In genomic region chrX:148380107-148380506, GRCh38 we compare ENCODE assay signal across 10 cellular contexts.
A peak's percentile ranks its signal among the peaks of the same experiment; 100 is the strongest.
DNase-seq lines count a peak whose midpoint lies in the region; ATAC-seq and TF ChIP-seq lines count a peak whose summit lies in the region.
"Had no signal": no experiment of that assay in that cellular context is flagged by ENCODE, and none has a peak within 500 bp of the region (broad histone marks: within the 10 kb centered on the region; RNA-seq: fewer than 3 reads in every experiment).

No MANE protein-coding gene starts in this region.

- no peaks in the 10 kb centered on the region for H3K9me3 Mint-ChIP-seq in activated naive CD4-positive, alpha-beta T cell treated with anti-CD3 and anti-CD28 coated beads, Interleukin-2, amount 50 U/mL, for 24 hours
- peaks cover 2% of the 10 kb centered on the region in 2 donors for H3K9me3 Mint-ChIP-seq in activated T-cell treated with anti-CD3 and anti-CD28 coated beads, Interleukin-2, amount 50 U/mL, for 72 hours
- H3K9me3 Mint-ChIP-seq in stimulated activated naive CD8-positive, alpha-beta T cell treated with anti-CD3 and anti-CD28 coated beads, Interleukin-15, amount 100 ng/mL, for 72 hours: peaks cover 0 to 5% of the 10 kb centered on the region in 2 donors

- peak overlapping the region; percentile 98 for H3K27ac Mint-ChIP-seq in activated naive CD4-positive, alpha-beta T cell treated with anti-CD3 and anti-CD28 coated beads, Interleukin-2, amount 50 U/mL, for 24 hours
- no peak overlapping the region for H3K27ac Mint-ChIP-seq in activated T-cell treated with anti-CD3 and anti-CD28 coated beads, Interleukin-2, amount 50 U/mL, for 72 hours
- peak overlapping the region; percentile 12 to 69 for H3K27ac Mint-ChIP-seq in stimulated activated naive CD8-positive, alpha-beta T cell treated with anti-CD3 and anti-CD28 coated beads, Interleukin-15, amount 100 ng/mL, for 72 hours

- peaks cover 1% of the 10 kb centered on the region for H3K36me3 Mint-ChIP-seq in activated naive CD4-positive, alpha-beta T cell treated with anti-CD3 and anti-CD28 coated beads, Interleukin-2, amount 50 U/mL, for 24 hours
- peaks cover 1 to 5% of the 10 kb centered on the region in 2 donors for H3K36me3 Mint-ChIP-seq in activated T-cell treated with anti-CD3 and anti-CD28 coated beads, Interleukin-2, amount 50 U/mL, for 72 hours (ENCODE audit: insufficient read depth in 2 of 2)

- DNase-seq in activated naive CD4-positive, alpha-beta T cell (lab: John Stamatoyannopoulos, UW): no peak
- DNase-seq in activated T-cell treated with anti-CD3 and anti-CD28 coated beads, Interleukin-2, amount 50 U/mL, for 72 hours: peak in 1 of 2 donors; percentile 4
- DNase-seq in stimulated activated naive CD8-positive, alpha-beta T cell treated with anti-CD3 and anti-CD28 coated beads, Interleukin-15, amount 100 ng/mL, for 72 hours: peak in 1 of 2 donors; percentile 14
- DNase-seq in NCI-H2171 treated with DMSO at 0.1 percent for 48 hours (lab: John Stamatoyannopoulos, UW) (no peak), RKO (ENCODE audit: low spot score) (no peak), GM20000 (ENCODE audit: low spot score) (no peak)
- DNase-seq: NCI-H2029 treated with DMSO at 0.1 percent for 48 hours, right lobe of liver had no signal

- peak; percentile 7 for ATAC-seq in HG03175 (IDR thresholded peaks at IDR 0.05; ENCODE audit: unreplicated experiment)
- no peak for ATAC-seq in activated T-cell treated with anti-CD3 and anti-CD28 coated beads, Interleukin-2, amount 50 U/mL, for 72 hours (replicated peaks in 1 of 2)
- no peak for ATAC-seq in stimulated activated naive CD8-positive, alpha-beta T cell treated with anti-CD3 and anti-CD28 coated beads, Interleukin-15, amount 100 ng/mL, for 72 hours

- peaks cover 28% of the 10 kb centered on the region for H3K4me1 Mint-ChIP-seq in activated naive CD4-positive, alpha-beta T cell treated with anti-CD3 and anti-CD28 coated beads, Interleukin-2, amount 50 U/mL, for 24 hours
- H3K4me1 Mint-ChIP-seq in activated T-cell treated with anti-CD3 and anti-CD28 coated beads, Interleukin-2, amount 50 U/mL, for 72 hours (ENCODE audit: low read depth): peaks cover 30% of the 10 kb centered on the region
- H3K4me1 Mint-ChIP-seq in stimulated activated naive CD8-positive, alpha-beta T cell treated with anti-CD3 and anti-CD28 coated beads, Interleukin-15, amount 100 ng/mL, for 72 hours: peaks cover 13% of the 10 kb centered on the region

- no peak for TF ChIP-seq CTCF in GM20000 (IDR thresholded peaks at IDR 0.05; ENCODE audit: extremely low read depth, missing control alignments)

- no peaks in the 10 kb centered on the region for H3K27me3 Mint-ChIP-seq in activated naive CD4-positive, alpha-beta T cell treated with anti-CD3 and anti-CD28 coated beads, Interleukin-2, amount 50 U/mL, for 24 hours
- no peaks in the 10 kb centered on the region for H3K27me3 Mint-ChIP-seq in activated T-cell treated with anti-CD3 and anti-CD28 coated beads, Interleukin-2, amount 50 U/mL, for 72 hours (ENCODE audit: low read depth)
- no peaks in the 10 kb centered on the region for H3K27me3 Mint-ChIP-seq in stimulated activated naive CD8-positive, alpha-beta T cell treated with anti-CD3 and anti-CD28 coated beads, Interleukin-15, amount 100 ng/mL, for 72 hours

- H3K4me3 Mint-ChIP-seq in activated naive CD4-positive, alpha-beta T cell treated with anti-CD3 and anti-CD28 coated beads, Interleukin-2, amount 50 U/mL, for 24 hours: peak overlapping the region; percentile 84
- peak overlapping the region; percentile 31 to 84 for H3K4me3 Mint-ChIP-seq in activated T-cell treated with anti-CD3 and anti-CD28 coated beads, Interleukin-2, amount 50 U/mL, for 72 hours
- H3K4me3 Mint-ChIP-seq in stimulated activated naive CD8-positive, alpha-beta T cell treated with anti-CD3 and anti-CD28 coated beads, Interleukin-15, amount 100 ng/mL, for 72 hours: peak overlapping the region; percentile 17 to 74
